In genomic region chr19:19670070-19670551, GRCh38 we compare ENCODE assay signal across 9 cellular contexts. TPM values are rescaled to one million over a fixed set of nuclear protein-coding genes. Genes with fewer than 3 reads are reported as not detected.
DNase-seq lines count a peak whose midpoint lies in the region.
"Had no signal": no experiment of that assay in that cellular context is flagged by ENCODE, and none has a peak within 500 bp of the region (broad histone marks: within the 10 kb centered on the region; RNA-seq: fewer than 3 reads in every experiment).

No MANE protein-coding gene starts in this region.

- WGBS in thymus, result 95% methylated on average over 10 of the region's 10 CpGs

- H3K4me1 ChIP-seq in iPS-20b (ENCODE audit: insufficient read depth, low read length) (peaks cover 9% of the 10 kb centered on the region; the same call in 1 of the 2 replicates), thymus (ENCODE audit: control insufficient read depth, insufficient read depth, low read length) (peaks cover 15% of the 10 kb centered on the region)

- H3K9me3 ChIP-seq in iPS-20b (ENCODE audit: insufficient read depth, low read depth, low read length) (no peaks in the 10 kb centered on the region; the same call in 1 of the 2 replicates), thymus (ENCODE audit: control insufficient read depth) (peaks cover 17% of the 10 kb centered on the region)

- no peak overlapping the region for H3K27ac ChIP-seq in iPS-20b (ENCODE audit: low read length)
- peak overlapping the region; percentile 53 for H3K27ac ChIP-seq in thymus (ENCODE audit: low read depth)

- H3K9ac ChIP-seq in iPS-20b (ENCODE audit: low read depth, low read length), result peak overlapping the region; percentile 87

- H3K27ac Mint-ChIP-seq in activated naive CD4-positive, alpha-beta T cell treated with anti-CD3 and anti-CD28 coated beads, Interleukin-2, amount 50 U/mL, for 24 hours, result peak overlapping the region; percentile 90
- peak overlapping the region; percentile 60 for H3K27ac Mint-ChIP-seq in activated T-helper 2 cell treated with anti-CD3 and anti-CD28 coated beads, Interferon-gamma antibody, Interleukin-2, Interleukin-4, amounts not matched to agents 10 μg/mL and 5 μg/mL and 100 μg/mL, durations not matched to agents 14 hours and 24 hours and 36 hours

- H3K27me3 Mint-ChIP-seq in activated naive CD4-positive, alpha-beta T cell treated with anti-CD3 and anti-CD28 coated beads, Interleukin-2, amount 50 U/mL, for 24 hours, result no peaks in the 10 kb centered on the region
- H3K27me3 Mint-ChIP-seq in activated T-helper 2 cell treated with anti-CD3 and anti-CD28 coated beads, Interferon-gamma antibody, Interleukin-2, Interleukin-4, amounts not matched to agents 10 μg/mL and 5 μg/mL and 100 μg/mL, durations not matched to agents 14 hours and 24 hours and 36 hours (ENCODE audit: low read depth), result no peaks in the 10 kb centered on the region

- peaks cover 15% of the 10 kb centered on the region for H3K36me3 Mint-ChIP-seq in activated naive CD4-positive, alpha-beta T cell treated with anti-CD3 and anti-CD28 coated beads, Interleukin-2, amount 50 U/mL, for 24 hours
- peaks cover 68% of the 10 kb centered on the region for H3K36me3 Mint-ChIP-seq in activated T-helper 2 cell treated with anti-CD3 and anti-CD28 coated beads, Interferon-gamma antibody, Interleukin-2, Interleukin-4, amounts not matched to agents 10 μg/mL and 5 μg/mL and 100 μg/mL, durations not matched to agents 14 hours and 24 hours and 36 hours (ENCODE audit: low read depth)

- H3K9me3 Mint-ChIP-seq in activated naive CD4-positive, alpha-beta T cell treated with anti-CD3 and anti-CD28 coated beads, Interleukin-2, amount 50 U/mL, for 24 hours, result no peaks in the 10 kb centered on the region
- H3K9me3 Mint-ChIP-seq in activated T-helper 2 cell treated with anti-CD3 and anti-CD28 coated beads, Interferon-gamma antibody, Interleukin-2, Interleukin-4, amounts not matched to agents 10 μg/mL and 5 μg/mL and 100 μg/mL, durations not matched to agents 14 hours and 24 hours and 36 hours, result peaks cover 18% of the 10 kb centered on the region

- H3K27me3 ChIP-seq in iPS-20b (ENCODE audit: insufficient read depth, low read length) (no peaks in the 10 kb centered on the region), thymus (ENCODE audit: control insufficient read depth, insufficient read depth) (no peaks in the 10 kb centered on the region)

- H3K4me1 Mint-ChIP-seq in activated naive CD4-positive, alpha-beta T cell treated with anti-CD3 and anti-CD28 coated beads, Interleukin-2, amount 50 U/mL, for 24 hours, result peaks cover 28% of the 10 kb centered on the region
- H3K4me1 Mint-ChIP-seq in activated T-helper 2 cell treated with anti-CD3 and anti-CD28 coated beads, Interferon-gamma antibody, Interleukin-2, Interleukin-4, amounts not matched to agents 10 μg/mL and 5 μg/mL and 100 μg/mL, durations not matched to agents 14 hours and 24 hours and 36 hours (ENCODE audit: low read depth), result peaks cover 12% of the 10 kb centered on the region

- H3K4me3 Mint-ChIP-seq in activated naive CD4-positive, alpha-beta T cell treated with anti-CD3 and anti-CD28 coated beads, Interleukin-2, amount 50 U/mL, for 24 hours, result peak overlapping the region; percentile 88
- H3K4me3 Mint-ChIP-seq in activated T-helper 2 cell treated with anti-CD3 and anti-CD28 coated beads, Interferon-gamma antibody, Interleukin-2, Interleukin-4, amounts not matched to agents 10 μg/mL and 5 μg/mL and 100 μg/mL, durations not matched to agents 14 hours and 24 hours and 36 hours (ENCODE audit: low read depth), result peak overlapping the region; percentile 80

- intact Hi-C loops in activated T-helper 2 cell treated with anti-CD3 and anti-CD28 coated beads, Interferon-gamma antibody, Interleukin-2, Interleukin-4, amounts not matched to agents 10 μg/mL and 5 μg/mL and 100 μg/mL, durations not matched to agents 14 hours and 24 hours and 36 hours (cut with micrococcal nuclease), result no loop called here

- H3K36me3 ChIP-seq in iPS-20b (ENCODE audit: insufficient read depth, low read depth, low read length), result peaks cover 23% of the 10 kb centered on the region
- peaks cover 42% of the 10 kb centered on the region for H3K36me3 ChIP-seq in thymus (ENCODE audit: control insufficient read depth, insufficient read depth)

- no peak for DNase-seq in activated naive CD4-positive, alpha-beta T cell treated with Interleukin-2 at 50 U/mL for 16 hours
- no peak for DNase-seq in activated T-helper 2 cell treated with anti-CD3 and anti-CD28 coated beads, Interferon-gamma antibody, Interleukin-2, Interleukin-4, amounts not matched to agents 10 μg/mL and 5 μg/mL and 100 μg/mL, durations not matched to agents 14 hours and 24 hours and 36 hours (ENCODE audit: low spot score)
- DNase-seq in DMS 273 (lab: John Stamatoyannopoulos, UW; ENCODE audit: unreplicated experiment) (no peak), NCI-H748 treated with DMSO at 0.1 percent for 48 hours (lab: John Stamatoyannopoulos, UW) (no peak), SW 1271 (lab: John Stamatoyannopoulos, UW) (no peak)
- DNase-seq: MV-4-11 had no signal

- H3K4me3 ChIP-seq in iPS-20b (ENCODE audit: low read length), result peak overlapping the region; percentile 85
- peak overlapping the region; percentile 89 for H3K4me3 ChIP-seq in thymus (ENCODE audit: low read length)

RNA-seq across cellular contexts. Expression of gene ZNF101, which starts 1.5 kb away (rescaled TPM):
- total RNA-seq in activated T-helper 2 cell treated with anti-CD3 and anti-CD28 coated beads, Interferon-gamma antibody, Interleukin-2, Interleukin-4, amounts not matched to agents 10 μg/mL and 5 μg/mL and 100 μg/mL, durations not matched to agents 14 hours and 24 hours and 36 hours, result 31.8 and 32.1 TPM in 2 replicates
- 66.6 TPM for polyA plus RNA-seq in thymus

RNA-seq across cellular contexts. Expression of gene ATP13A1, which starts 6.6 kb away (rescaled TPM):
- total RNA-seq in activated T-helper 2 cell treated with anti-CD3 and anti-CD28 coated beads, Interferon-gamma antibody, Interleukin-2, Interleukin-4, amounts not matched to agents 10 μg/mL and 5 μg/mL and 100 μg/mL, durations not matched to agents 14 hours and 24 hours and 36 hours, result 71.6 and 74.8 TPM in 2 replicates
- polyA plus RNA-seq in thymus, result 59.1 TPM

RNA-seq across cellular contexts. Expression of gene GMIP, which starts 26.7 kb away (rescaled TPM):
- total RNA-seq in activated T-helper 2 cell treated with anti-CD3 and anti-CD28 coated beads, Interferon-gamma antibody, Interleukin-2, Interleukin-4, amounts not matched to agents 10 μg/mL and 5 μg/mL and 100 μg/mL, durations not matched to agents 14 hours and 24 hours and 36 hours, result 66.0 and 67.5 TPM in 2 replicates
- polyA plus RNA-seq in thymus, result 37.3 TPM

RNA-seq across cellular contexts. Expression of gene LPAR2, which starts 42.1 kb away (rescaled TPM):
- total RNA-seq in activated T-helper 2 cell treated with anti-CD3 and anti-CD28 coated beads, Interferon-gamma antibody, Interleukin-2, Interleukin-4, amounts not matched to agents 10 μg/mL and 5 μg/mL and 100 μg/mL, durations not matched to agents 14 hours and 24 hours and 36 hours, result 28.9 and 29.8 TPM in 2 replicates
- polyA plus RNA-seq in thymus, result 53.8 TPM

RNA-seq across cellular contexts. Expression of gene PBX4, which starts 51.6 kb away (rescaled TPM):
- total RNA-seq in activated T-helper 2 cell treated with anti-CD3 and anti-CD28 coated beads, Interferon-gamma antibody, Interleukin-2, Interleukin-4, amounts not matched to agents 10 μg/mL and 5 μg/mL and 100 μg/mL, durations not matched to agents 14 hours and 24 hours and 36 hours, result 23.4 and 24.8 TPM in 2 replicates
- 26.7 TPM for polyA plus RNA-seq in thymus
